In genomic region chr6:76682842-76683241, GRCh38 we compare ENCODE assay signal across 8 cellular contexts.
DNase-seq lines count a peak whose midpoint lies in the region; ATAC-seq and TF ChIP-seq lines count a peak whose summit lies in the region.

No MANE protein-coding gene starts in this region.

- TF ChIP-seq POLR2A in Peyer's patch (IDR thresholded peaks at IDR 0.05): no peak

- H3K27ac Mint-ChIP-seq in Caco-2 (ENCODE audit: unreplicated experiment): no peak overlapping the region

- H3K27me3 Mint-ChIP-seq in Caco-2 (ENCODE audit: insufficient read depth, unreplicated experiment): peaks cover 6% of the 10 kb centered on the region

- H3K9me3 ChIP-seq in Caco-2 (no peaks in the 10 kb centered on the region), Peyer's patch (no peaks in the 10 kb centered on the region)

- H3K27me3 ChIP-seq in Caco-2 (replicated peaks; ENCODE audit: control insufficient read depth, insufficient read depth, low read length) (no peaks in the 10 kb centered on the region), Peyer's patch (no peaks in the 10 kb centered on the region)

- peak; percentile 23 to 30 for TF ChIP-seq CTCF in Caco-2 (IDR thresholded peaks at IDR 0.05; ENCODE audit: insufficient read depth in 1 of 2, low read depth in 1 of 2, low read length in 1 of 2, severe bottlenecking in 1 of 2, unreplicated experiment in 1 of 2)
- TF ChIP-seq CTCF in Peyer's patch (IDR thresholded peaks at IDR 0.05): peak in 4 of 6 experiments; percentile 27 to 60 (median 54)

- peaks cover under 1% of the 10 kb centered on the region for H3K9me3 Mint-ChIP-seq in Caco-2 (ENCODE audit: unreplicated experiment)

- no peaks in the 10 kb centered on the region for H3K36me3 Mint-ChIP-seq in Caco-2 (ENCODE audit: insufficient read depth, unreplicated experiment)

- H3K27ac ChIP-seq in Peyer's patch: no peak overlapping the region

- intact Hi-C loops in Caco-2 (cut with micrococcal nuclease; ENCODE audit: unreplicated experiment): loop anchor here (2.0 to 5.0 kb wide), 3 partner anchors 179 to 774 kb away; no protein-coding TSS in a partner anchor

- H3K4me3 Mint-ChIP-seq in Caco-2 (ENCODE audit: unreplicated experiment): no peak overlapping the region

- CTCF ChIA-PET in Caco-2 (lab: Charles Lee): no interaction called here

- H3K4me1 ChIP-seq in Caco-2: no peaks in the 10 kb centered on the region
- H3K4me1 ChIP-seq in Peyer's patch: no peaks in the 10 kb centered on the region

- no TSS peak for BruUV-seq in Caco-2 (replicated peaks; lab: Mats Ljungman, UMichigan)

- peak; percentile 53 for ATAC-seq in GM21576 (IDR thresholded peaks at IDR 0.05; ENCODE audit: unreplicated experiment)
- ATAC-seq in GM21528 (IDR thresholded peaks at IDR 0.05; ENCODE audit: low FRiP score, unreplicated experiment): no peak
- ATAC-seq in HG03521 (IDR thresholded peaks at IDR 0.05; ENCODE audit: unreplicated experiment): no peak

- H3K36me3 ChIP-seq in Caco-2 (ENCODE audit: control insufficient read depth, insufficient read depth, low read length) (no peaks in the 10 kb centered on the region), Peyer's patch (no peaks in the 10 kb centered on the region)

- H3K4me1 Mint-ChIP-seq in Caco-2 (ENCODE audit: low read depth, unreplicated experiment): no peaks in the 10 kb centered on the region

- DNase-seq in Caco-2 (no peak), Peyer's patch (no peak), glomerular visceral epithelial cell (ENCODE audit: extremely low spot score) (peak; percentile 11), SIG-M5 (lab: John Stamatoyannopoulos, UW) (no peak), T1000 (lab: John Stamatoyannopoulos, UW) (no peak)

- H3K4me3 ChIP-seq in Caco-2 (ENCODE audit: low read depth, low read length) (no peak overlapping the region), Peyer's patch (no peak overlapping the region)

- POLR2A ChIA-PET in Caco-2 (lab: Charles Lee): no interaction called here
